ENCODE assay signal across 16 cellular contexts in the genomic region with DNA sequence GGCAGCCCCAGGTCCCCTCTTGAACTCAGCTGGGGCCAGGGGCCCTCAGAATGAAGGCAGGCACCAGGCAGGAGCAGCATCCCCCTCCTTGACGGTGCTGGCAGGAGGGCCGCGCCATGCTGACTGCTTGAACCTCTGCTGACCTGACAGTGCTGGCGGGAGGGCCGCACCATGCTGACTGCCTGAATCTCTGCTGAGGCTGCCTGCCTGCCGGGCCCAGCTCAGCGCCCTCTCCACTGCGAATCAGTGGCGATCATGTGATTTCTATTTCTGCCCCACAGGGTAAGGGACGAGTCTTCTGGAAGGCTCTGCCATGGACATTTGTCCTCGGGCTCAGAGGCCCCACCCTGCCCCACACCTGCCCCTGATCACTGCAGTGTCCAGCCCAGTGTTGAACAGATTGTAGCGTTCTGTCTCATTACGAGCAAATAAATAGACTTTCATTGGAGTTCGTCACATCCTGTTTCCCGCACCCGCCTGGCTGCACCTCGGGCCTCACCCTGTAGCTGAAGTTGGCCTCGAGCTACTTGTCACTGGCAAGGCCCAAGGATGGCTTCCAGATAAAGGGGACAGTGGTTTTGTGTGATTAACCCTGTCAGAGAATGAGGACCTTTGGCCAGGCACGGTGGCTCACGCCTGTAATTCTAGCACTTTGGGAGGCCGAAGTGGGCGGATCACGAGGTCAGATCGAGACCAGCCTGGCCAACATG. TPM values are rescaled to one million over a fixed set of nuclear protein-coding genes. Genes with fewer than 3 reads are reported as not detected.
"Had no signal": no experiment of that assay in that cellular context is flagged by ENCODE, and none has a peak within 500 bp of the region (broad histone marks: within the 10 kb centered on the region; RNA-seq: fewer than 3 reads in every experiment).

No MANE protein-coding gene starts in this region.

- H3K4me1 ChIP-seq: adrenal gland, foreskin keratinocyte, thyroid gland had no signal

- H3K4me3 Mint-ChIP-seq: activated naive CD4-positive, alpha-beta T cell treated with anti-CD3 and anti-CD28 coated beads, Interleukin-2, amount 50 U/mL, for 24 hours; memory B cell; natural killer cell treated with Interleukin-12 subunit alpha and Interleukin-12 subunit beta and Interleukin-15 and Interleukin-18, amount 100 ng/mL, for 72 hours; stimulated activated naive B cell treated with anti-CD40 and anti-IgM and Interleukin-4, amounts not matched to agents 10 μg/mL and 1 μg/mL and 100 μg/mL, for 72 hours had no signal

- H3K9me3 ChIP-seq: adrenal gland, psoas muscle, thyroid gland had no signal

- H3K27me3 ChIP-seq: adrenal gland, foreskin keratinocyte, thyroid gland had no signal

- DNase-seq: activated CD4-positive, alpha-beta T cell treated with anti-CD3 and anti-CD28 coated beads, Interleukin-2, amount 50 U/mL, for 48 hours; activated effector memory CD4-positive, alpha-beta T cell treated with Interleukin-2 at 50 U/mL for 16 hours; activated T-cell treated with anti-CD3 and anti-CD28 coated beads, Interleukin-2, amount 50 U/mL, for 1 hour; adrenal gland; central memory CD4-positive, alpha-beta T cell; effector CD8-positive, alpha-beta T cell; foreskin keratinocyte; psoas muscle; stimulated activated naive B cell treated with anti-CD40 and anti-IgM and Interleukin-4, amounts not matched to agents 10 μg/mL and 1 μg/mL and 100 μg/mL, for 72 hours; thyroid gland had no signal

- H3K27ac Mint-ChIP-seq: activated naive CD4-positive, alpha-beta T cell treated with anti-CD3 and anti-CD28 coated beads, Interleukin-2, amount 50 U/mL, for 24 hours; memory B cell; natural killer cell treated with Interleukin-12 subunit alpha and Interleukin-12 subunit beta and Interleukin-15 and Interleukin-18, amount 100 ng/mL, for 72 hours; stimulated activated naive B cell treated with anti-CD40 and anti-IgM and Interleukin-4, amounts not matched to agents 10 μg/mL and 1 μg/mL and 100 μg/mL, for 72 hours had no signal

- H3K4me3 ChIP-seq: adrenal gland, psoas muscle, thyroid gland had no signal

- H3K27ac ChIP-seq: adrenal gland, foreskin keratinocyte, psoas muscle, thyroid gland had no signal

- H3K4me1 Mint-ChIP-seq: memory B cell had no signal

- H3K27me3 Mint-ChIP-seq: activated naive CD4-positive, alpha-beta T cell treated with anti-CD3 and anti-CD28 coated beads, Interleukin-2, amount 50 U/mL, for 24 hours; memory B cell; natural killer cell treated with Interleukin-12 subunit alpha and Interleukin-12 subunit beta and Interleukin-15 and Interleukin-18, amount 100 ng/mL, for 72 hours; stimulated activated naive B cell treated with anti-CD40 and anti-IgM and Interleukin-4, amounts not matched to agents 10 μg/mL and 1 μg/mL and 100 μg/mL, for 72 hours had no signal

- H3K9me3 Mint-ChIP-seq: activated naive CD4-positive, alpha-beta T cell treated with anti-CD3 and anti-CD28 coated beads, Interleukin-2, amount 50 U/mL, for 24 hours; memory B cell; natural killer cell treated with Interleukin-12 subunit alpha and Interleukin-12 subunit beta and Interleukin-15 and Interleukin-18, amount 100 ng/mL, for 72 hours; stimulated activated naive B cell treated with anti-CD40 and anti-IgM and Interleukin-4, amounts not matched to agents 10 μg/mL and 1 μg/mL and 100 μg/mL, for 72 hours had no signal

- ATAC-seq: foreskin keratinocyte; stimulated activated naive B cell treated with anti-CD40 and anti-IgM and Interleukin-4, amounts not matched to agents 10 μg/mL and 1 μg/mL and 100 μg/mL, for 72 hours had no signal

RNA-seq across cellular contexts. Expression of a gene that starts 8.6 kb away (rescaled TPM):
- total RNA-seq: adrenal gland; foreskin keratinocyte; natural killer cell treated with Interleukin-12 subunit alpha and Interleukin-12 subunit beta and Interleukin-15 and Interleukin-18, amount 100 ng/mL, for 72 hours; omental fat pad; psoas muscle; T-helper 1 cell treated with Interleukin-12 subunit alpha and Interleukin-12 subunit beta and Interleukin-4 antibody, amounts not matched to agents 30 ng/mL and 1 ng/mL, for 36 hours; thyroid gland; urinary bladder had no signal
- polyA plus RNA-seq: adrenal gland, foreskin keratinocyte, psoas muscle, urinary bladder had no signal
